Comparison of ENCODE assay signal across 8 cellular contexts in the genomic region with DNA sequence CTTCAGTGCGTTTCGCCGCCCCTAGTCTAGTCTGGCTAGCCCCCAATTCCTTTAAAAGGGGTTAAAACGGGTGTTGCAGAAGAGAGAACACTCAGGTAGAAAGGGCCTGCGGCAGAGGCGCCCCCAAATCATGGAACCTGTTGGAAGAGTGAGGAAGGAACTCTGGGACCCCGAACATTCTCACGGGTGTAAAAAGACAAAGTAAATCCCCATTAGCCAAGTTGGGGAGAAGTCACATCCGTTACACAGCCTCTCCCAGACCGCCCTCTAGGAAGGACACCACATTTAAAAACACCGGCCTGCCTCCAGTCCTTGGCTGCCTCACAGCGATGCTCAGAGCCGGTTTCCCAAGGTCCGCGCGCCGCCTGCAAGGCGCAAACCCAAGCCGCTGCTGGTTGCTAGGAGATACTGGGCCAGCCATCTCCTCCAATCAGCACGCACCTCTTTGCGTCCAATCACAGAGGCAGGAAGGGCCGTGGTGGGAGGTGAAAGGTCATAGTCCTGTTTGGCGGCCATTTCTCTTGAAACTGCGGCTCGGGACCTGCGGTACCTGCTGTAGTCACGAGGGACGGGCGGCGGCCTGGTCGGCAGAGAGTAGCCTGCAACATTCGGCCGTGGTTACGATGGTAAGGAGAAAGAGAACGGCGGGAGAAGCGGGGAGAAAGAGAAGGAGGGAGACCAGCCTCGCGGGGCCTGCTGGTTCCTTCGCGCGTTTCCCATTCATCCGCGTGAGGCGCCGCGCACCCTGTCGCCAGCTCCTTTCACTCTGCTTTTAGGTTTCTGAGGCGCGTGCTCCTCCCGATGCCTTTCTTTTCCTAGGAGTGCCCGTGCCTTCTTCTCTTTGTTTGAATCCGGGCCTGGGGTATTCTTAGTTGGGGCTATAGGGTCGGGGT. TPM values are rescaled to one million over a fixed set of nuclear protein-coding genes. Genes with fewer than 3 reads are reported as not detected.
DNase-seq lines count a peak whose midpoint lies in the region; ATAC-seq, FAIRE-seq and TF ChIP-seq lines count a peak whose summit lies in the region.

SNRPF (plus strand) TSS at position 502 of the 893 bp plus-strand sequence; CDS start at position 624, 122 bp downstream.

- H4K91ac ChIP-seq in H1 (replicated peaks; ENCODE audit: insufficient read length, low read length), result no peak within 1 kb of the TSS

- H3K14ac ChIP-seq in H1 (ENCODE audit: insufficient read length), result no peak within 1 kb of the TSS

- H3K79me2 ChIP-seq in H1 (ENCODE audit: control insufficient read depth in 1 of 2, insufficient read depth in 2 of 2, low read length in 2 of 2), result peaks cover 16 to 49% of the 10 kb centered on the region in 2 experiments

- H2BK20ac ChIP-seq in H1 (ENCODE audit: low read length), result no peak within 1 kb of the TSS

- H2BK5ac ChIP-seq in H1 (ENCODE audit: low read depth, low read length), result peak within 1 kb of the TSS; percentile 96

- H3K23ac ChIP-seq in H1 (ENCODE audit: insufficient read length), result no peak within 1 kb of the TSS

- peak; percentile 92 for DNase-seq in Caki2 (ENCODE audit: low read depth)
- peak; percentile 95 for DNase-seq in HT1080 (ENCODE audit: low read depth)
- peak; percentile 94 to 96 for DNase-seq in NOMO-1 (lab: John Stamatoyannopoulos, UW; ENCODE audit: unreplicated experiment in 2 of 2)
- peak; percentile 91 to 97 for DNase-seq in H1 (ENCODE audit: low read depth in 1 of 2, low spot score in 2 of 2)
- peak; percentile 98 for DNase-seq in medulla oblongata (ENCODE audit: extremely low spot score)
- peak; percentile 90 for DNase-seq in stimulated activated CD8-positive, alpha-beta memory T cell treated with anti-CD3 and anti-CD28 coated beads, Interleukin-12 subunit alpha, Interleukin-12 subunit beta, amount 100 ng/mL, for 1 hour (ENCODE audit: low read depth)

- peak within 1 kb of the TSS; percentile 20 for H3K56ac ChIP-seq in H1 (replicated peaks; ENCODE audit: insufficient read length, low read depth, low read length)

- TF ChIP-seq EP300 in H1 (IDR thresholded peaks at IDR 0.05; ENCODE audit: borderline replicate concordance in 1 of 2, low read depth in 2 of 2, low read length in 2 of 2), result no peak

- no peaks in the 10 kb centered on the region for H3K27me3 ChIP-seq in H1 (replicated peaks in 1 of 4; ENCODE audit: control insufficient read depth in 3 of 4, extremely low read depth in 1 of 4, insufficient read depth in 3 of 4, low read length in 3 of 4)

- peak within 1 kb of the TSS; percentile 72; the same call in 1 of the 2 replicates for H3K18ac ChIP-seq in H1 (ENCODE audit: extremely low read depth, low read length)

- no peak within 1 kb of the TSS for H2BK120ac ChIP-seq in H1 (replicated peaks; ENCODE audit: low read depth, low read length)

- ATAC-seq in GM21367 (IDR thresholded peaks at IDR 0.05; ENCODE audit: unreplicated experiment), result peak; percentile 99

- POLR2A ChIA-PET in activated CD8-positive, alpha-beta memory T cell treated with anti-CD3 and anti-CD28 coated beads for 36 hours (lab: Charles Lee), result interaction anchor here (0.5 to 0.7 kb wide), 2 partner anchors 33 to 540 kb away, joined by 3 read pairs; no protein-coding TSS in a partner anchor
- POLR2A ChIA-PET in H1 (lab: Charles Lee; ENCODE audit: partially characterized antibody), result interaction anchor here (0.7 to 6.7 kb wide), 12 partner anchors 9 to 284 kb away, joined by 3 to 53 read pairs (median 4); partner anchors contain the start of genes AMDHD1, CCDC38 and NTN4

- H3K23me2 ChIP-seq in H1 (ENCODE audit: low read depth, low read length), result peaks cover 14% of the 10 kb centered on the region

- peak within 1 kb of the TSS; percentile 96 to 98 (median 97) for H3K4me3 ChIP-seq in H1 (ENCODE audit: extremely low read depth in 1 of 4, insufficient read depth in 2 of 4, low read depth in 3 of 4, low read length in 4 of 4)

- TF ChIP-seq POLR2A in H1 (IDR thresholded peaks at IDR 0.05; ENCODE audit: control extremely low read depth in 1 of 2, low read depth in 2 of 2, low read length in 2 of 2), result peak; percentile 62 to 87

- peak within 1 kb of the TSS; percentile 16; the same call in 1 of the 2 replicates for H2AK5ac ChIP-seq in H1 (ENCODE audit: low read depth, low read length)

- 3% methylated on average over 49 of the region's 54 CpGs; no CpG with 5 or more reads in 1 of the 2 experiments for WGBS in H1 (ENCODE audit: extremely low coverage in 1 of 2, insufficient coverage in 1 of 2, insufficient read length in 1 of 2, insufficient replicate concordance in 2 of 2, low coverage in 1 of 2, low lambda C conversion rate in 2 of 2, missing lambda C conversion rate in 1 of 2), 2 experiments

- no peak within 1 kb of the TSS; the same call in 1 of the 2 replicates for H2BK15ac ChIP-seq in H1 (ENCODE audit: low read length)

- peaks cover 0 to 4% (median 2%) of the 10 kb centered on the region in 4 experiments; a peak in 3 of 7 replicates for H3K4me1 ChIP-seq in H1 (replicated peaks in 1 of 4; ENCODE audit: control insufficient read depth in 3 of 4, insufficient read depth in 4 of 4, low read length in 3 of 4)

- peak within 1 kb of the TSS; percentile 89 for H3K27ac ChIP-seq in H1 (ENCODE audit: low read depth, low read length)

- peak within 1 kb of the TSS; percentile 82 to 97 (median 96) for H3K9ac ChIP-seq in H1 (replicated peaks in 1 of 4; ENCODE audit: extremely low read depth in 1 of 4, low read depth in 3 of 4, low read length in 3 of 4)

- H3K9me3 ChIP-seq in H1 (ENCODE audit: insufficient read depth in 2 of 2, low read depth in 1 of 2, low read length in 1 of 2), result peaks cover 0 to 6% of the 10 kb centered on the region in 2 experiments; a peak in 1 of 4 replicates

- no peaks in the 10 kb centered on the region for H3K79me1 ChIP-seq in H1 (ENCODE audit: low read depth, low read length)

- peak in 1 of 3 experiments; percentile 6; a peak in 1 of 4 replicates for TF ChIP-seq CTCF in H1 (IDR thresholded peaks at IDR 0.05; ENCODE audit: control extremely low read depth in 1 of 3, insufficient read depth in 1 of 3, low read depth in 1 of 3, low read length in 3 of 3)

- peak within 1 kb of the TSS; percentile 19 for H3K4ac ChIP-seq in H1 (replicated peaks; ENCODE audit: insufficient read length, low read depth, low read length)

- H3K4me2 ChIP-seq in H1 (ENCODE audit: insufficient read depth in 1 of 2, low read depth in 2 of 2, low read length in 2 of 2), result peak within 1 kb of the TSS; percentile 84 to 94

- peak within 1 kb of the TSS; percentile 93 for H2AFZ ChIP-seq in H1 (ENCODE audit: low read length)

- H2BK12ac ChIP-seq in H1 (ENCODE audit: low read depth, low read length), result peak within 1 kb of the TSS; percentile 51; the same call in 1 of the 2 replicates

- peaks cover 2 to 3% of the 10 kb centered on the region in 2 experiments for H4K20me1 ChIP-seq in H1 (replicated peaks in 1 of 2; ENCODE audit: control insufficient read depth in 1 of 2, insufficient read depth in 2 of 2, low read length in 2 of 2)

- in situ Hi-C loops in Caki2 (cut with HindIII; ENCODE audit: low pct_unique_long_range_greater_than_20kb, low sequenced_read_pairs), result no loop called here

- TF ChIP-seq RAD21 in H1 (IDR thresholded peaks at IDR 0.05 in 1 of 2, conservative IDR thresholded peaks at IDR 0.05 in 1 of 2; ENCODE audit: low read depth in 2 of 2, low read length in 2 of 2), result 0 out of 4 replicates have a peak, but pooled peaks have one; percentile 2 to 5

- H4K8ac ChIP-seq in H1 (ENCODE audit: extremely low read depth, insufficient read depth, low read length), result peak within 1 kb of the TSS; percentile 99; the same call in 1 of the 2 replicates

- FAIRE-seq in H1 (lab: Jason Lieb, UNC), result peak; percentile 93

- peak within 1 kb of the TSS; percentile 64 for H4K5ac ChIP-seq in H1 (ENCODE audit: insufficient read length, low read depth, low read length)

- peaks cover 2 to 28% (median 24%) of the 10 kb centered on the region in 4 experiments for H3K36me3 ChIP-seq in H1 (ENCODE audit: control insufficient read depth in 2 of 4, insufficient read depth in 4 of 4, low read length in 3 of 4)

- CTCF ChIA-PET in activated CD8-positive, alpha-beta memory T cell treated with anti-CD3 and anti-CD28 coated beads for 36 hours (lab: Charles Lee), result interaction anchor here (0.6 kb wide), 1 partner anchor 658 kb away, joined by 3 read pairs; no protein-coding TSS in a partner anchor
- CTCF ChIA-PET in H1 (lab: Charles Lee; ENCODE audit: partially characterized antibody), result interaction anchor here (1.4 kb wide), 1 partner anchor 15 kb away, joined by 3 read pairs; no protein-coding TSS in a partner anchor

TF ChIP-seq in H1, 55 proteins besides CTCF, POLR2A, EP300 and RAD21 (continues in another document):
- TF ChIP-seq YY1 (IDR thresholded peaks at IDR 0.05; ENCODE audit: low read depth, low read length) (peak; percentile 97), NANOG (IDR thresholded peaks at IDR 0.05; ENCODE audit: insufficient read depth, low read depth, low read length, poor library complexity, severe bottlenecking) (peak; percentile 31), HDAC2 (IDR thresholded peaks at IDR 0.05; ENCODE audit: borderline replicate concordance in 1 of 2, low read depth in 2 of 2, low read length in 2 of 2) (peak in 1 of 2 experiments; percentile 71; a peak in 1 of 4 replicates), ASH2L (IDR thresholded peaks at IDR 0.05; ENCODE audit: low read length) (peak; percentile 98), KDM5A (IDR thresholded peaks at IDR 0.05; ENCODE audit: low read length) (peak; percentile 67; the same call in 1 of the 2 replicates), RXRA (IDR thresholded peaks at IDR 0.05; ENCODE audit: insufficient read depth, low read depth, low read length) (0 out of 2 replicates have a peak, but pooled peaks have one; percentile 16), MAFK (IDR thresholded peaks at IDR 0.05; ENCODE audit: low read depth, low read length) (no peak), PHF8 (conservative IDR thresholded peaks at IDR 0.05; ENCODE audit: low read depth, low read length) (peak; percentile 94), TAF1 (IDR thresholded peaks at IDR 0.05; ENCODE audit: low read depth, low read length) (peak; percentile 94)

RNA-seq across cellular contexts. Expression of gene SNRPF, which starts in this region (rescaled TPM):
- total RNA-seq in Caki2 (2014; rRNA removed; shearing (Covaris generic); ENCODE audit: low replicate concordance), result 5.6 and 6.7 TPM in 2 replicates
- total RNA-seq in HT1080 (2014; rRNA removed; shearing (Covaris generic)), result 28.3 and 44.5 TPM in 2 replicates
- 37.2 and 48.1 TPM in 2 replicates for polyA plus RNA-seq in HT1080 (2015; cell fraction: cytosol; rRNA removed)
- 15.2 and 17.6 TPM in 2 replicates for polyA plus RNA-seq in HT1080 (2015; cell fraction: nucleus; rRNA removed)
- 10 to 100 TPM; 49.8 to 53.4 TPM for total RNA-seq in activated CD8-positive, alpha-beta memory T cell treated with anti-CD3 and anti-CD28 coated beads for 36 hours
- 79.7 and 87.7 TPM in 2 replicates for total RNA-seq in H1 (2021; fragmentation: NEBNext Ultra II Directional; extraction: Animal tissue kit (Norgen Biotek cat#: 25700))
- 40.4 and 58.5 TPM in 2 replicates for polyA plus RNA-seq in H1 (2011; rRNA removed)
- 59.0 TPM for polyA plus RNA-seq in H1 (2011; cell fraction: cytosol; rRNA removed)
- 19.1 TPM for polyA plus RNA-seq in H1 (2011; cell fraction: nucleus; rRNA removed)
- polyA plus RNA-seq in H1 (2012, experiment 1 of 2), result 156 to 204 TPM (median 175 TPM) in 4 replicates
- polyA plus RNA-seq in H1 (2012, experiment 2 of 2), result 13.1 TPM
- 123 TPM for polyA plus RNA-seq in H1 (2013, experiment 1 of 2)
- 142 TPM for polyA plus RNA-seq in H1 (2013, experiment 2 of 2)
- 12.6 and 13.2 TPM in 2 replicates for polyA minus RNA-seq in H1 (2011; rRNA and poly(A)+ RNA removed)
- 20.6 TPM for polyA minus RNA-seq in H1 (2011; cell fraction: cytosol; rRNA and poly(A)+ RNA removed)
- 30.0 TPM for polyA minus RNA-seq in H1 (2011; cell fraction: nucleus; rRNA and poly(A)+ RNA removed)

Comparison
In these comparisons a context has a peak if more than half of its experiments do, and no peak if none do; other contexts are left out.
1. Peak in every context shown above with its lines: DNase-seq, ATAC-seq, H3K4me3 ChIP-seq and H3K27ac ChIP-seq.